Comparison of ENCODE assay signal across 15 cellular contexts in the genomic region with DNA sequence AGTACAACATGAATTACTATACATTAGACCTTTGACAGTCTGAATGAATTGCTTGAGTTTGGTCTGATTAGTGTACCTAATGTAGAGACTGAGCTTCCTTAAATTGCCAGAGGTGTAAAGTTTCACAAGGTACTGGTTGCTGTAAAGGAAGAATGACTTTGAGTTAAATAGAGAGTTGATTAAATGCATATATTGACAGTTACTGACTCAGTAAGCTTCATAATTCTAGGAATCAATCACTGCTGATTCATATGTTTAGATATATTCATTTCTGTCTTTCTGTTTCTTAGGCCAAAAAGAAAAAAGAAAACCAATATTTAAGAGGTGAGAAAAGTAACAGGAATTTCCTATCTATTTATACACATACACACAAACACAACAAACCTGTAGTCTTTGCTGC. TPM values are rescaled to one million over a fixed set of nuclear protein-coding genes. Genes with fewer than 3 reads are reported as not detected.
A peak's percentile ranks its signal among the peaks of the same experiment; 100 is the strongest.
DNase-seq lines count a peak whose midpoint lies in the region; ATAC-seq and TF ChIP-seq lines count a peak whose summit lies in the region.
"Had no signal": no experiment of that assay in that cellular context is flagged by ENCODE, and none has a peak within 500 bp of the region (broad histone marks: within the 10 kb centered on the region; RNA-seq: fewer than 3 reads in every experiment).

No MANE protein-coding gene starts in this region.

- peak overlapping the region; percentile 95 for H3K27ac ChIP-seq in OCI-LY3 (ENCODE audit: low read length)
- H3K27ac ChIP-seq: neutrophil had no signal

- DNase-seq in GM06990 (ENCODE audit: extremely low read depth, insufficient read length) (peak; percentile 76), NCI-H1436 (lab: John Stamatoyannopoulos, UW) (no peak), NCI-H2171 treated with DMSO at 0.1 percent for 48 hours (lab: John Stamatoyannopoulos, UW) (no peak), left cardiac atrium (no peak)
- DNase-seq: activated naive CD4-positive, alpha-beta T cell; C1 segment of cervical spinal cord; GF-D8; stimulated activated naive CD4-positive, alpha-beta T cell treated with Interleukin-2 at 50 U/mL for 16 hours had no signal

- H4K20me1 ChIP-seq in OCI-LY3 (ENCODE audit: insufficient read depth, low read length), result no peaks in the 10 kb centered on the region

- H3K4me2 ChIP-seq in OCI-LY3 (ENCODE audit: low read length), result peak overlapping the region; percentile 65

- no peak overlapping the region for H2AFZ ChIP-seq in OCI-LY3 (ENCODE audit: low read depth, low read length)

- H3K27me3 ChIP-seq in GM06990 (replicated peaks; ENCODE audit: control insufficient read depth, insufficient read depth, low read length) (no peaks in the 10 kb centered on the region), OCI-LY3 (ENCODE audit: low read depth, low read length) (no peaks in the 10 kb centered on the region)

- TF ChIP-seq CTCF in GM06990 (IDR thresholded peaks at IDR 0.05; ENCODE audit: insufficient read depth, low read length, poor library complexity, severe bottlenecking) (no peak), OCI-LY3 (IDR thresholded peaks at IDR 0.05; ENCODE audit: low read depth, low read length) (no peak)

- H3K4me1 ChIP-seq in OCI-LY3 (ENCODE audit: low read length), result peaks cover 96% of the 10 kb centered on the region

- no peak overlapping the region for H3K4me3 ChIP-seq in GM06990 (replicated peaks; ENCODE audit: low read depth, low read length)
- peak overlapping the region; percentile 28 for H3K4me3 ChIP-seq in OCI-LY3 (ENCODE audit: low read length)

- peaks cover 16% of the 10 kb centered on the region; the same call in 1 of the 2 replicates for H3K79me2 ChIP-seq in OCI-LY3 (ENCODE audit: low read length)

- intact Hi-C loops in left cardiac atrium (cut with DNase I), result no loop called here

- H3K36me3 ChIP-seq in GM06990 (ENCODE audit: control insufficient read depth, insufficient read depth, low read length) (no peaks in the 10 kb centered on the region), OCI-LY3 (replicated peaks; ENCODE audit: low read depth, low read length) (peaks cover 6% of the 10 kb centered on the region)
- H3K36me3 ChIP-seq: neutrophil had no signal

- no peaks in the 10 kb centered on the region for H3K9me3 ChIP-seq in OCI-LY3 (ENCODE audit: insufficient read depth, low read length)
- H3K9me3 ChIP-seq: neutrophil had no signal

- ATAC-seq in GM18520 (IDR thresholded peaks at IDR 0.05; ENCODE audit: unreplicated experiment) (peak; percentile 62), HG02610 (IDR thresholded peaks at IDR 0.05; ENCODE audit: unreplicated experiment) (peak; percentile 71), HG03280 (IDR thresholded peaks at IDR 0.05; ENCODE audit: unreplicated experiment) (no peak), left cardiac atrium (no peak)
- ATAC-seq: Panc1 had no signal

- peak overlapping the region; percentile 90 for H3K9ac ChIP-seq in OCI-LY3 (ENCODE audit: low read length)

RNA-seq across cellular contexts. Expression of a gene that starts 16.2 kb away (rescaled TPM):
- 10 to 100 TPM; 23.4 to 41.2 TPM for total RNA-seq in left cardiac atrium

RNA-seq across cellular contexts. Expression of a gene that starts 22.4 kb away (rescaled TPM):
- total RNA-seq in left cardiac atrium, result under 1 TPM in 1 of 2 donors, not detected in 1; 0.16 TPM
- total RNA-seq: H4 had no signal

RNA-seq across cellular contexts. Expression of a gene that starts 35.0 kb away (rescaled TPM):
- total RNA-seq in left cardiac atrium, result under 1 TPM; 0.27 to 0.76 TPM

RNA-seq across cellular contexts. Expression of a gene that starts 51.0 kb away (rescaled TPM):
- total RNA-seq in left cardiac atrium, result under 1 TPM; 0.38 to 0.50 TPM
- total RNA-seq: H4 had no signal

Comparison
In these comparisons a context has a peak if more than half of its experiments do, and no peak if none do; other contexts are left out.
1. ATAC-seq: peak in GM18520 (single experiment) and HG02610 (single experiment); none in HG03280 (single experiment) and left cardiac atrium (0 of 2).